8 cellular contexts compared by ENCODE assay signal in the genomic region with DNA sequence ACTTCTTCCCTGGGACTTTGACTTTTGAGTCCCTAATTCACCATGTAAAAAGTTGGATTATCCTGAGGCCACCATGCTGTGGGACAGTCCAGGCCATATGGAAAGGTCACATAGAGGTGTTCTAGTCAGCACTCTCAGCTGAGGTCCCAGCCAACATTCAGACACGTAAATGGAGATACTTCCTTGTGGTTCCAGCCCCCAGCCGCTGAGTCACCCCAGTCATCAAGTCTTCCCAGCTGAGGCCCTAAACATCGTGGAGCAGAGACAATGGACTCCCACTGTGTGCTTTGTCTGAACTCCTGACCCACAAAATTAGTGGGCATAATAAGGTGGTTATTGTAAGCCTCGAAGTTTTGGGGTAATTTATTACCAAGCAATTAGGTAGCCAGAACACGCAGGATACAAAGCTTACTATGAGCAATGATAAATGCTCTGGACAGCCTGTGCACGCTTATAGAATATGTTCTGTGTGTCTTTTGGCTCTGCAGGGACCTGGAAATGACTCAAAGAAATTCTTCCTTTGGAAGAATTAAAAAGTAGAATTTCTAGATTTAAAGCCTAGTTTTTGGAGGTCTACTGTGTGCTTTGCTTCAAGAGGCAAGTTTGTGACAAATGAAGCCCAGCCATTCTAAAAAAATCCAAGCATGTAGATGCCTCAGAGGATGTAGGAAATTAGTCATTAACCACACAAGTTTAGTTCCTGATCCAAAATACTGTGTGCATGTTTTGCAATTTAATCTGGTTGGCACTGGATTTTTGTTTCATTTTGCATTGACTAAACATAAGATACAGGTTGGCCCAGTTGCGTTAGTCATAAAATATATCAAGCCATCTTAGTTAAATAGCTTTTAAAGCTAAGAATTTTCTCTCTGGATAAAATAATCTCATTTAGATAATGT. TPM values are rescaled to one million over a fixed set of nuclear protein-coding genes. Genes with fewer than 3 reads are reported as not detected.
DNase-seq lines count a peak whose midpoint lies in the region; ATAC-seq, FAIRE-seq and TF ChIP-seq lines count a peak whose summit lies in the region.

No MANE protein-coding gene starts in this region.

- peak overlapping the region; percentile 83 for H3K4me2 ChIP-seq in PC-3 (ENCODE audit: low read length)

- peak overlapping the region; percentile 55 for H3K4me3 ChIP-seq in PC-3 (ENCODE audit: low read length)
- H3K4me3 ChIP-seq in cardiac fibroblast (replicated peaks in 1 of 2; ENCODE audit: low read depth in 2 of 2, low read length in 2 of 2) = no peak overlapping the region
- no peak overlapping the region for H3K4me3 ChIP-seq in esophagus muscularis mucosa

- FAIRE-seq in H54 (lab: Jason Lieb, UNC) = no peak

- TF ChIP-seq CTCF in PC-3 (conservative IDR thresholded peaks at IDR 0.05; ENCODE audit: low read depth, low read length) (no peak), cardiac fibroblast (IDR thresholded peaks at IDR 0.05; ENCODE audit: low read depth, low read length) (no peak), esophagus muscularis mucosa (IDR thresholded peaks at IDR 0.05) (no peak)

- TF ChIP-seq POLR2A in H54 (IDR thresholded peaks at IDR 0.05; ENCODE audit: low read depth, low read length) = no peak
- no peak for TF ChIP-seq POLR2A in esophagus muscularis mucosa (IDR thresholded peaks at IDR 0.05; ENCODE audit: low read depth)

- no peaks in the 10 kb centered on the region for H3K9me2 ChIP-seq in PC-3 (replicated peaks; ENCODE audit: low read length)

- no peaks in the 10 kb centered on the region for H3K36me3 ChIP-seq in PC-3 (ENCODE audit: low read depth, low read length)
- H3K36me3 ChIP-seq in esophagus muscularis mucosa = no peaks in the 10 kb centered on the region

- H3K4me1 ChIP-seq in PC-3 (ENCODE audit: insufficient read depth, low read length) (peaks cover 43% of the 10 kb centered on the region), esophagus muscularis mucosa (no peaks in the 10 kb centered on the region)

- no peaks in the 10 kb centered on the region for H3K79me2 ChIP-seq in PC-3 (ENCODE audit: low read length)

- H3K27me3 Mint-ChIP-seq in naive B cell = no peaks in the 10 kb centered on the region

- WGBS in esophagus muscularis mucosa = 57% methylated on average over 7 of the region's 7 CpGs

- H3K27ac ChIP-seq in PC-3 (ENCODE audit: low read length) = peak overlapping the region; percentile 100
- H3K27ac ChIP-seq in esophagus muscularis mucosa (replicated peaks in 1 of 4) = no peak overlapping the region

- no peak for TF ChIP-seq EP300 in esophagus muscularis mucosa (IDR thresholded peaks at IDR 0.05)

- H3K9me3 ChIP-seq in PC-3 (ENCODE audit: low read length) (no peaks in the 10 kb centered on the region), esophagus muscularis mucosa (no peaks in the 10 kb centered on the region)

- no TSS peak for BruUV-seq in PC-3 (replicated peaks; lab: Mats Ljungman, UMichigan)

- no peak overlapping the region for H2AFZ ChIP-seq in PC-3 (ENCODE audit: low read length)

- ATAC-seq in PC-3 (peak; percentile 82), naive B cell (ENCODE audit: low read depth in 2 of 2) (peak; percentile 25 to 35)

- H3F3A ChIP-seq in PC-3 (ENCODE audit: low read length, unreplicated experiment) = peaks cover 8% of the 10 kb centered on the region

- DNase-seq in COR-L47 (lab: John Stamatoyannopoulos, UW) (peak; percentile 65), H54 (ENCODE audit: insufficient read length, low spot score) (peak; percentile 15), PC-3 (peak; percentile 96), cardiac fibroblast (ENCODE audit: low read depth in 2 of 2) (peak; percentile 85 to 94), naive B cell (no peak), NCI-H187 (lab: John Stamatoyannopoulos, UW) (no peak), esophagus muscularis mucosa (ENCODE audit: extremely low spot score) (no peak)
- no peak for DNase-seq in activated effector memory CD4-positive, alpha-beta T cell treated with Interleukin-2 at 50 U/mL for 16 hours

- intact Hi-C loops in PC-3 (cut with micrococcal nuclease) (loop anchor here (1.0 kb wide), 2 partner anchors 22 to 33 kb away; a partner anchor contains a TSS), esophagus muscularis mucosa (cut with DNase I) (no loop called here)

- no peaks in the 10 kb centered on the region for H3K36me3 Mint-ChIP-seq in naive B cell

- peak overlapping the region in 4 of 6 donors; percentile 39 to 69 (median 44) for H3K27ac Mint-ChIP-seq in naive B cell

- H3K4me1 Mint-ChIP-seq in naive B cell = peaks cover 0 to 19% (median 7%) of the 10 kb centered on the region in 3 donors

- POLR2A ChIA-PET in PC-3 (lab: Charles Lee; ENCODE audit: unreplicated experiment) = interaction anchor here (0.6 kb wide), 1 partner anchor 47 kb away, joined by 6 read pairs; no protein-coding TSS in a partner anchor

- H3K9ac ChIP-seq in PC-3 (ENCODE audit: low read length) = peak overlapping the region; percentile 96

- H3K4me3 Mint-ChIP-seq in naive B cell = peak overlapping the region; percentile 4 to 82 (median 60)

- CTCF ChIA-PET in PC-3 (lab: Charles Lee) = interaction anchor here (0.6 kb wide), 1 partner anchor 33 kb away, joined by 6 read pairs; a partner anchor contains a TSS

- H4K20me1 ChIP-seq in PC-3 (ENCODE audit: low read length) = no peaks in the 10 kb centered on the region

- peaks cover 0 to 4% (median 0%) of the 10 kb centered on the region in 7 donors for H3K9me3 Mint-ChIP-seq in naive B cell

- H3K27me3 ChIP-seq in PC-3 (ENCODE audit: low read length) (no peaks in the 10 kb centered on the region), esophagus muscularis mucosa (no peaks in the 10 kb centered on the region)

RNA-seq across cellular contexts. Expression of a gene that starts 33.3 kb away (rescaled TPM):
- 73.7 and 74.3 TPM in 2 replicates for total RNA-seq in PC-3 (2014; rRNA removed)
- 10 to 100 TPM; 13.5 to 60.6 (median 42.5) TPM for polyA plus RNA-seq in naive B cell (ENCODE audit: low read depth in 6 of 6)
- total RNA-seq in esophagus muscularis mucosa = 10 to 100 TPM in 1 of 4 donors, 1 to 10 TPM in 3; 2.8 to 10.7 (median 3.3) TPM

RNA-seq across cellular contexts. Expression of a gene that starts 44.7 kb away (rescaled TPM):
- total RNA-seq in PC-3 (2014; rRNA removed) (11.0 and 12.4 TPM in 2 replicates), esophagus muscularis mucosa (10 to 100 TPM in 1 of 4 donors, 1 to 10 TPM in 3; 7.2 to 10.6 (median 9.4) TPM)
- 10 to 100 TPM; 12.0 to 18.9 (median 16.9) TPM for polyA plus RNA-seq in naive B cell (ENCODE audit: low read depth in 6 of 6)

Comparison
In these comparisons a context has a peak if more than half of its experiments do, and no peak if none do; other contexts are left out.
1. DNase-seq: peak in COR-L47 (single experiment), H54 (single experiment), PC-3 (single experiment) and cardiac fibroblast (2 of 2); none in naive B cell (single experiment), NCI-H187 (0 of 2), esophagus muscularis mucosa (single experiment) and activated effector memory CD4-positive, alpha-beta T cell treated with Interleukin-2 at 50 U/mL for 16 hours (single experiment).